ENCODE assay signal across 8 cellular contexts in the genomic region with DNA sequence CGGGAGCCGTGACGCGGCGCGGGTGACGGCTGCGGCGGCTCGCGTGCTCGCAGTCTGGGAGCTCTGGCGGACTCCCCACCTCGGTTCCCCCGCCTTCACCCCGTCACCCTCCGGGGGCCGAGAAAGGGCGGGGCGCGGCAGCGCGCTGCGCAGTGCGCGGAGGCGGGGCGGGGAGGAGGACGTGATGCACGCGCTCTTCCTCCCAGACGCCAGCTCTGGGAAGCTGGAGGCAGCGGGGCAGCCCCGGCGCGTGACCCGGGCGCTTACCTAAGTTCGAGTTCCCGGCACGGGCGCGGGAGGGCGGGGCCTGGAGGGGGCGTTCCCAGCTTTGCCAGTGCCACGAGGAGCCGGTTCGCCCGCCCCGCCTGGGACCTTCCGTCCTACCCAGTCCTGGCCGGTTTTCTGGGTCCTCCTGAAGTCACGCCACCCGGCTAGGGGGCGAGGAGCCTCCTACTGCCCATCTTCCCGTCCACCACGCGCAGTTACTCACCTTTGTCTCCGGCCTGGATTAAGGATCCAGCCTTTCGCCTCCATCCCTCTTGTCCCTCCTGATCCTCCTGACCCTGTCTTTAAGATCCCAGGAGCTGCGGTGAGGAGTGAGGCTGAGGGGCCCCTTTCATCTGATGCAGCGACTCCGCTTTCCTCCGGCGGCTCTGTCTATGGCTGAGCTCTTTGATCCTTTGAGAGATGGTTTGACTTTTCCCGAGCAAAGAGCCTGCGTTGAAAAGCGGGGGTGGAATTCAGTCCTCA. TPM values are rescaled to one million over a fixed set of nuclear protein-coding genes. Genes with fewer than 3 reads are reported as not detected.
A peak's percentile ranks its signal among the peaks of the same experiment; 100 is the strongest.
DNase-seq lines count a peak whose midpoint lies in the region; ATAC-seq and TF ChIP-seq lines count a peak whose summit lies in the region.

No MANE protein-coding gene starts in this region.

- H3K23ac ChIP-seq in H9 (ENCODE audit: insufficient read length, low read depth, low read length) = no peak overlapping the region

- peak overlapping the region; percentile 75 for H3K56ac ChIP-seq in H9 (ENCODE audit: insufficient read length, low read depth, low read length)

- H2BK12ac ChIP-seq in H9 (ENCODE audit: insufficient read length, low read depth, low read length) = no peak overlapping the region

- no peaks in the 10 kb centered on the region for H3K9me3 Mint-ChIP-seq in H9
- no peaks in the 10 kb centered on the region for H3K9me3 Mint-ChIP-seq in stimulated activated naive CD8-positive, alpha-beta T cell treated with anti-CD3 and anti-CD28 coated beads, Interleukin-15, amount 100 ng/mL, for 72 hours

- H3K9me2 ChIP-seq in neural cell (ENCODE audit: insufficient read depth, low read length) = no peaks in the 10 kb centered on the region

- H2BK20ac ChIP-seq in H9 (ENCODE audit: low read depth, low read length, poor library complexity, severe bottlenecking) = no peak overlapping the region

- no peaks in the 10 kb centered on the region for H4K20me1 ChIP-seq in H9 (ENCODE audit: control insufficient read depth, insufficient read depth, insufficient read length)
- H4K20me1 ChIP-seq in neural cell (ENCODE audit: insufficient read depth) = no peaks in the 10 kb centered on the region

- H3K4me1 Mint-ChIP-seq in H9 = peaks cover 27 to 29% of the 10 kb centered on the region in 2 experiments
- peaks cover 44% of the 10 kb centered on the region for H3K4me1 Mint-ChIP-seq in stimulated activated naive CD8-positive, alpha-beta T cell treated with anti-CD3 and anti-CD28 coated beads, Interleukin-15, amount 100 ng/mL, for 72 hours

- peaks cover 0 to 3% (median 0%) of the 10 kb centered on the region in 3 experiments; a peak in 2 of 7 replicates for H3K36me3 Mint-ChIP-seq in H9 (ENCODE audit: insufficient read depth in 1 of 3, low read depth in 3 of 3)

- H3K27ac ChIP-seq in H9 (ENCODE audit: insufficient read length, low read depth, low read length) (peak overlapping the region; percentile 92), neural cell (ENCODE audit: low read length) (peak overlapping the region; percentile 91)

- H3K79me2 ChIP-seq in H9 (ENCODE audit: insufficient read depth, low read length) = peaks cover 14% of the 10 kb centered on the region
- peaks cover 29% of the 10 kb centered on the region for H3K79me2 ChIP-seq in neural cell (replicated peaks; ENCODE audit: insufficient read depth, low read length)

- no peak overlapping the region for H3T11ph ChIP-seq in H9 (ENCODE audit: low read length)

- H3K14ac ChIP-seq in H9 (ENCODE audit: insufficient read depth, low read length) = peak overlapping the region; percentile 91

- H3K79me1 ChIP-seq in H9 (ENCODE audit: insufficient read depth, low read depth, low read length, poor library complexity, severe bottlenecking) = no peaks in the 10 kb centered on the region

- peaks cover 7% of the 10 kb centered on the region for H3F3A ChIP-seq in neural cell (ENCODE audit: insufficient read depth, low read length, poor library complexity, severe bottlenecking)

- H2BK5ac ChIP-seq in H9 (ENCODE audit: insufficient read length, low read length) = peak overlapping the region; percentile 27

- no peak overlapping the region for H2AK5ac ChIP-seq in H9 (ENCODE audit: insufficient read length, low read length)

- H3K27me3 ChIP-seq in H9 (ENCODE audit: insufficient read depth, low read length) (no peaks in the 10 kb centered on the region), neural cell (ENCODE audit: insufficient read depth, low read depth, low read length) (no peaks in the 10 kb centered on the region)

- H3K27ac Mint-ChIP-seq in H9 = peak overlapping the region; percentile 98 to 99 (median 99)
- peak overlapping the region; percentile 99 to 100 for H3K27ac Mint-ChIP-seq in stimulated activated naive CD8-positive, alpha-beta T cell treated with anti-CD3 and anti-CD28 coated beads, Interleukin-15, amount 100 ng/mL, for 72 hours

- TF ChIP-seq CTCF in H9 (conservative IDR thresholded peaks at IDR 0.05) = no peak
- no peak for TF ChIP-seq CTCF in fibroblast of villous mesenchyme (IDR thresholded peaks at IDR 0.05; ENCODE audit: insufficient read depth, low read depth, low read length)
- TF ChIP-seq CTCF in neural cell (IDR thresholded peaks at IDR 0.05; ENCODE audit: poor library complexity, severe bottlenecking) = peak; percentile 19

- 0 out of 2 replicates have a peak, but pooled peaks cover under 1% of the 10 kb centered on the region for H3K4me1 ChIP-seq in ES-I3 (ENCODE audit: insufficient read depth, low read length)
- no peaks in the 10 kb centered on the region; the same call in 1 of the 2 replicates for H3K4me1 ChIP-seq in H9 (ENCODE audit: insufficient read depth, low read length)

- peak overlapping the region; percentile 19 for H4K5ac ChIP-seq in H9 (ENCODE audit: insufficient read length, low read depth, low read length)

- H3K9me3 ChIP-seq in ES-I3 (ENCODE audit: control insufficient read depth, insufficient read depth, low read length) = no peaks in the 10 kb centered on the region
- no peaks in the 10 kb centered on the region for H3K9me3 ChIP-seq in H9 (ENCODE audit: control insufficient read depth, low read depth, low read length)
- H3K9me3 ChIP-seq in neural cell (ENCODE audit: low read length) = no peaks in the 10 kb centered on the region

- peak; percentile 50 for TF ChIP-seq EP300 in neural cell (conservative IDR thresholded peaks at IDR 0.05; ENCODE audit: poor library complexity, severe bottlenecking)

- H3K4ac ChIP-seq in H9 (ENCODE audit: low read depth, low read length) = no peak overlapping the region; the same call in 1 of the 2 replicates

- TF ChIP-seq RAD21 in neural cell (conservative IDR thresholded peaks at IDR 0.05) = peak; percentile 53

- DNase-seq in H9 = peak; percentile 99
- peak; percentile 99 for DNase-seq in M059J (ENCODE audit: low read depth)
- peak; percentile 99 for DNase-seq in activated gamma-delta T cell (lab: John Stamatoyannopoulos, UW)
- DNase-seq in fibroblast of villous mesenchyme (ENCODE audit: low read depth) = peak; percentile 99
- DNase-seq in stimulated activated naive CD8-positive, alpha-beta T cell treated with anti-CD3 and anti-CD28 coated beads, Interleukin-15, amount 100 ng/mL, for 72 hours = peak; percentile 96 to 99

- H3K9ac ChIP-seq in ES-I3 (ENCODE audit: low read depth, low read length) = peak overlapping the region; percentile 99
- H3K9ac ChIP-seq in H9 (ENCODE audit: extremely low read depth, insufficient read length, low read length) = peak overlapping the region; percentile 81
- H3K9ac ChIP-seq in neural cell (ENCODE audit: low read length) = peak overlapping the region; percentile 88

- no CpG with 5 or more reads among the region's 68 CpGs for WGBS in H9 (ENCODE audit: extremely low coverage, insufficient read length, low lambda C conversion rate)

- no peak overlapping the region for H2AFZ ChIP-seq in H9 (ENCODE audit: low read length)
- H2AFZ ChIP-seq in neural cell (ENCODE audit: low read depth, low read length) = peak overlapping the region; percentile 84

- no peak overlapping the region for H4K91ac ChIP-seq in H9 (ENCODE audit: insufficient read length, low read depth, low read length)

- peak overlapping the region; percentile 91 for H3K4me2 ChIP-seq in H9 (ENCODE audit: insufficient read depth, insufficient read length, low read length)
- H3K4me2 ChIP-seq in neural cell (ENCODE audit: low read length) = peak overlapping the region; percentile 49

- H3K27me3 Mint-ChIP-seq in H9 (ENCODE audit: low read depth) = no peaks in the 10 kb centered on the region
- H3K27me3 Mint-ChIP-seq in stimulated activated naive CD8-positive, alpha-beta T cell treated with anti-CD3 and anti-CD28 coated beads, Interleukin-15, amount 100 ng/mL, for 72 hours = no peaks in the 10 kb centered on the region

- peak overlapping the region; percentile 85 to 95 for H3K4me3 Mint-ChIP-seq in H9
- H3K4me3 Mint-ChIP-seq in stimulated activated naive CD8-positive, alpha-beta T cell treated with anti-CD3 and anti-CD28 coated beads, Interleukin-15, amount 100 ng/mL, for 72 hours = peak overlapping the region; percentile 94 to 99

- TF ChIP-seq POLR2A in Raji (IDR thresholded peaks at IDR 0.05; ENCODE audit: insufficient read depth, low read depth, low read length) = peak; percentile 81

- H4K8ac ChIP-seq in H9 (replicated peaks; ENCODE audit: insufficient read length, low read depth, low read length) = peak overlapping the region; percentile 71

- H2BK120ac ChIP-seq in H9 (ENCODE audit: low read depth, low read length, poor library complexity, severe bottlenecking) = no peak overlapping the region

- peak; percentile 89 for ATAC-seq in stimulated activated naive CD8-positive, alpha-beta T cell treated with anti-CD3 and anti-CD28 coated beads, Interleukin-15, amount 100 ng/mL, for 72 hours

- H3K36me3 ChIP-seq in ES-I3 (ENCODE audit: insufficient read depth, low read length) = no peaks in the 10 kb centered on the region
- no peaks in the 10 kb centered on the region for H3K36me3 ChIP-seq in neural cell (ENCODE audit: insufficient read depth, low read length)

- H3K23me2 ChIP-seq in H9 (ENCODE audit: insufficient read length, low read depth, low read length, poor library complexity, severe bottlenecking) = peaks cover 7% of the 10 kb centered on the region

- H3K18ac ChIP-seq in H9 (ENCODE audit: insufficient read length, low read depth, low read length) = peak overlapping the region; percentile 88

- H2BK15ac ChIP-seq in H9 (ENCODE audit: low read depth, low read length) = no peak overlapping the region

- H3K4me3 ChIP-seq in fibroblast of villous mesenchyme (ENCODE audit: low read depth, low read length) = peak overlapping the region; percentile 86
- peak overlapping the region; percentile 83 for H3K4me3 ChIP-seq in neural cell (ENCODE audit: low read length)

TF ChIP-seq in neural cell, 6 proteins besides CTCF, POLR2A, EP300 and RAD21 (continues in another document):
- TF ChIP-seq EZH2 (IDR thresholded peaks at IDR 0.05; ENCODE audit: borderline replicate concordance, insufficient read depth, low read length, poor library complexity, severe bottlenecking) (no peak), TAF1 (IDR thresholded peaks at IDR 0.05; ENCODE audit: low read depth) (no peak), POLR2AphosphoS5 (IDR thresholded peaks at IDR 0.05) (peak; percentile 63)

RNA-seq across cellular contexts. Expression of gene NAMPT, which starts 0.4 kb away (rescaled TPM):
- total RNA-seq in H9 (2021) (77.3 and 83.5 TPM in 2 replicates), fibroblast of villous mesenchyme (160 and 180 TPM in 2 replicates)
- 204 and 300 TPM in 2 replicates for total RNA-seq in M059J (2014; rRNA removed; shearing (Covaris generic))
- 32.9 and 34.0 TPM in 2 replicates for polyA plus RNA-seq in neural cell
- polyA minus RNA-seq in neural cell = 81.5 and 81.6 TPM in 2 replicates

Comparison
In these comparisons a context has a peak if more than half of its experiments do, and no peak if none do; other contexts are left out.
1. Peak in every context shown above with its lines: DNase-seq, ATAC-seq, H3K4me3 ChIP-seq and H3K27ac ChIP-seq.